ENCODE assay signal across 22 cellular contexts in genomic region chr4:7310441-7310840, GRCh38.
"Had no signal": no experiment of that assay in that cellular context is flagged by ENCODE, and none has a peak within 500 bp of the region (broad histone marks: within the 10 kb centered on the region; RNA-seq: fewer than 3 reads in every experiment).

No MANE protein-coding gene starts in this region.

- H3K36me3 ChIP-seq: ascending aorta, Peyer's patch had no signal

- H3K9me3 ChIP-seq: ascending aorta, body of pancreas, Peyer's patch had no signal

- DNase-seq: activated CD4-positive, alpha-beta T cell treated with anti-CD3 and anti-CD28 coated beads for 48 hours; activated CD4-positive, alpha-beta T cell treated with anti-CD3 and anti-CD28 coated beads, Interleukin-2, amount 50 U/mL, for 4 hours; activated CD4-positive, CD25-positive, alpha-beta regulatory T cell treated with anti-CD3 and anti-CD28 coated beads, Interleukin-2, amount 50 U/mL, for 72 hours; activated CD8-positive, alpha-beta memory T cell treated with anti-CD3 and anti-CD28 coated beads, Interleukin-2, amount 50 U/mL, for 48 hours; activated CD8-positive, alpha-beta T cell treated with anti-CD3 and anti-CD28 coated beads, Interleukin-2, amount 10 ng/mL, durations not matched to agents 7 days and 5 days; activated naive CD4-positive, alpha-beta T cell treated with anti-CD3 and anti-CD28 coated beads, Interleukin-2, amount 50 U/mL, for 16 hours; activated naive CD8-positive, alpha-beta T cell treated with anti-CD3 and anti-CD28 coated beads, Interleukin-2, amount 10 ng/mL, durations not matched to agents 7 days and 5 days; activated T-cell treated with anti-CD3 and anti-CD28 coated beads, Interleukin-2, amount 50 U/mL, for 1 hour; amniotic stem cell; body of pancreas; NCI-H1092 treated with DMSO at 0.1 percent for 48 hours; NCI-H1417 treated with DMSO at 0.1 percent for 48 hours; NCI-H1694 treated with DMSO at 0.1 percent for 48 hours; NCI-H2081; NCI-H524; Peyer's patch; SIG-M5; T-helper 17 cell; T-helper 9 cell had no signal

- H3K4me3 ChIP-seq: ascending aorta, body of pancreas, Peyer's patch had no signal

- H3K4me1 ChIP-seq: ascending aorta, body of pancreas, Peyer's patch had no signal

- H3K9ac ChIP-seq: KMS-11 had no signal

- ATAC-seq: activated CD8-positive, alpha-beta T cell treated with anti-CD3 and anti-CD28 coated beads, Interleukin-2, amount 10 ng/mL, durations not matched to agents 7 days and 5 days; body of pancreas; T-helper 17 cell; WTC11 had no signal

- H3K27ac ChIP-seq: ascending aorta, body of pancreas, KMS-11, Peyer's patch had no signal

- H3K27me3 ChIP-seq: ascending aorta, Peyer's patch had no signal
